Comparison of ENCODE assay signal across 1 cellular context in the genomic region with DNA sequence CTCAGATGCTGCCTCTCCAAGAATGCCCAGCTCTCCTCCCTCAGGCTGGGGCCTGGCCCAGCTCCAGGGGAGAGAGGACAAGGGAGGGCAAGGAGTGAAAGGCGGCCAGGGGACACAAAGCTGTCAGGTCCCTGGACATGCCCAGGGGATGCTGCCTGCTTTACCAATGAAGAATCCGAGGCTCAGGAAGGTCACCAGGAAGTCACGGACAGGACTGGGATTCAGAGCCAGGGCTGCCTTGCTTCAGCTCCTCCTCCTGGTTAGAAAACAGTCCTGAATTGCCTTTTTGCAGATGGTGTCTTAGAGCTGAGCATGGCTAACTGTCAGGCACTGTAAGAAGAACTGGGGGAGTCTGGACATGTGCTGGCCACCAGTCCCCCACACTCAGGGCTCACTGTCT.
TF ChIP-seq lines count a peak whose summit lies in the region.

No MANE protein-coding gene starts in this region.

TF ChIP-seq in IMR-90, 13 proteins besides CTCF, POLR2A, EP300 and RAD21:
- TF ChIP-seq RFX5 (IDR thresholded peaks at IDR 0.05; ENCODE audit: low read depth, low read length) = no peak
- no peak for TF ChIP-seq BHLHE40 (IDR thresholded peaks at IDR 0.05; ENCODE audit: low read depth, low read length)
- TF ChIP-seq SMC3 (IDR thresholded peaks at IDR 0.05; ENCODE audit: low read depth, low read length) = no peak
- TF ChIP-seq MAFK (IDR thresholded peaks at IDR 0.05; ENCODE audit: low read depth, low read length) = no peak
- TF ChIP-seq CEBPB (IDR thresholded peaks at IDR 0.05; ENCODE audit: low read depth, low read length) = no peak
- TF ChIP-seq MAZ (IDR thresholded peaks at IDR 0.05; ENCODE audit: borderline replicate concordance, low read depth, low read length) = no peak
- TF ChIP-seq MXI1 (IDR thresholded peaks at IDR 0.05; ENCODE audit: borderline replicate concordance, low read depth, low read length) = no peak
- no peak for TF ChIP-seq NFE2L2 (IDR thresholded peaks at IDR 0.05; ENCODE audit: low read depth, low read length)
- TF ChIP-seq RCOR1 (IDR thresholded peaks at IDR 0.05; ENCODE audit: insufficient replicate concordance, low read length) = no peak
- TF ChIP-seq FOS (IDR thresholded peaks at IDR 0.05; ENCODE audit: low read depth, low read length) = no peak
- no peak for TF ChIP-seq CHD1 (IDR thresholded peaks at IDR 0.05; ENCODE audit: low read depth, low read length)
- TF ChIP-seq, protein P1, sequence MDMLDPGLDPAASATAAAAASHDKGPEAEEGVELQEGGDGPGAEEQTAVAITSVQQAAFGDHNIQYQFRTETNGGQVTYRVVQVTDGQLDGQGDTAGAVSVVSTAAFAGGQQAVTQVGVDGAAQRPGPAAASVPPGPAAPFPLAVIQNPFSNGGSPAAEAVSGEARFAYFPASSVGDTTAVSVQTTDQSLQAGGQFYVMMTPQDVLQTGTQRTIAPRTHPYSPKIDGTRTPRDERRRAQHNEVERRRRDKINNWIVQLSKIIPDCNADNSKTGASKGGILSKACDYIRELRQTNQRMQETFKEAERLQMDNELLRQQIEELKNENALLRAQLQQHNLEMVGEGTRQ (IDR thresholded peaks at IDR 0.05; ENCODE audit: low read depth, low read length) = no peak
- TF ChIP-seq, protein P2, sequence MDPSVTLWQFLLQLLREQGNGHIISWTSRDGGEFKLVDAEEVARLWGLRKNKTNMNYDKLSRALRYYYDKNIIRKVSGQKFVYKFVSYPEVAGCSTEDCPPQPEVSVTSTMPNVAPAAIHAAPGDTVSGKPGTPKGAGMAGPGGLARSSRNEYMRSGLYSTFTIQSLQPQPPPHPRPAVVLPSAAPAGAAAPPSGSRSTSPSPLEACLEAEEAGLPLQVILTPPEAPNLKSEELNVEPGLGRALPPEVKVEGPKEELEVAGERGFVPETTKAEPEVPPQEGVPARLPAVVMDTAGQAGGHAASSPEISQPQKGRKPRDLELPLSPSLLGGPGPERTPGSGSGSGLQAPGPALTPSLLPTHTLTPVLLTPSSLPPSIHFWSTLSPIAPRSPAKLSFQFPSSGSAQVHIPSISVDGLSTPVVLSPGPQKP (IDR thresholded peaks at IDR 0.05; ENCODE audit: borderline replicate concordance, low read depth, low read length) = no peak
TF ChIP-seq in IMR-90: peak in this region for 0.
